In genomic region chr5:25500635-25501034, GRCh38 we compare ENCODE assay signal across 1 cellular context.
TF ChIP-seq lines count a peak whose summit lies in the region.

No MANE protein-coding gene starts in this region.

TF ChIP-seq in GM23338, 12 proteins besides CTCF, POLR2A, EP300 and RAD21 (continued from another document):
- TF ChIP-seq ZNF462 (CRISPR knock-in tag; IDR thresholded peaks at IDR 0.05) = peak; percentile 15; the same call in 1 of the 2 replicates
- no peak for TF ChIP-seq ETS1 (IDR thresholded peaks at IDR 0.05)
- TF ChIP-seq CREB1 (CRISPR knock-in tag; IDR thresholded peaks at IDR 0.05; ENCODE audit: low read depth) = no peak
